27 cellular contexts compared by ENCODE assay signal in the genomic region with DNA sequence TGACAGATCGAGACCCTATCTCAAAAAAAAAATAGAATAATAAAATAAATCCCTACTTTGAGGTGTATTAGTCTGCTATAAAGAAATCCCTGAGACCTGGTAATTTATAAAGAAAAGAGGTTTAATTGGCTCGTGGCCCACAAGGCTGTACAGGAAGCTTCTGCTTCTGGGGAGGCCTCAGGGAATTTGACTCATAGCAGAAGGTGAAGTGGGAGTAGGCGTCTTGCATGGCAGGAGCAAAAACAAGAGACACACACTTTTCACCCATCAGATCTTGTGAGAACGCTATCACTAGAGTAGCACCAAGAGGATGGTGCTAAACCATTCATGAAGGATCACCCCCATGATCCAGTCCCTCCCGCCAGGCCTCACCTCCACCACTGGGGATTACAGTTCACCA. TPM values are rescaled to one million over a fixed set of nuclear protein-coding genes. Genes with fewer than 3 reads are reported as not detected.
DNase-seq lines count a peak whose midpoint lies in the region; ATAC-seq, FAIRE-seq and TF ChIP-seq lines count a peak whose summit lies in the region.
"Had no signal": no experiment of that assay in that cellular context is flagged by ENCODE, and none has a peak within 500 bp of the region (broad histone marks: within the 10 kb centered on the region; RNA-seq: fewer than 3 reads in every experiment).

No MANE protein-coding gene starts in this region.

- H3K4me3 Mint-ChIP-seq in activated T-cell treated with anti-CD3 and anti-CD28 coated beads, Interleukin-2, amount 50 U/mL, for 24 hours: no peak overlapping the region
- H3K4me3 Mint-ChIP-seq in activated naive CD8-positive, alpha-beta T cell treated with anti-CD3 and anti-CD28 coated beads for 36 hours: no peak overlapping the region
- H3K4me3 Mint-ChIP-seq: dendritic cell treated with granulocyte-macrophage colony-stimulating factor and Interleukin-4, amounts not matched to agents 40 ng/mL and 50 ng/mL, for 4 days had no signal

- peak overlapping the region; percentile 84 for H3K27ac Mint-ChIP-seq in activated T-cell treated with anti-CD3 and anti-CD28 coated beads, Interleukin-2, amount 50 U/mL, for 24 hours
- peak overlapping the region; percentile 22 for H3K27ac Mint-ChIP-seq in activated naive CD8-positive, alpha-beta T cell treated with anti-CD3 and anti-CD28 coated beads for 36 hours
- H3K27ac Mint-ChIP-seq: dendritic cell treated with granulocyte-macrophage colony-stimulating factor and Interleukin-4, amounts not matched to agents 40 ng/mL and 50 ng/mL, for 4 days had no signal

- H3K9me3 Mint-ChIP-seq in activated T-cell treated with anti-CD3 and anti-CD28 coated beads, Interleukin-2, amount 50 U/mL, for 24 hours: no peaks in the 10 kb centered on the region
- no peaks in the 10 kb centered on the region for H3K9me3 Mint-ChIP-seq in activated naive CD8-positive, alpha-beta T cell treated with anti-CD3 and anti-CD28 coated beads for 36 hours
- H3K9me3 Mint-ChIP-seq: dendritic cell treated with granulocyte-macrophage colony-stimulating factor and Interleukin-4, amounts not matched to agents 40 ng/mL and 50 ng/mL, for 4 days had no signal

- no peak for DNase-seq in activated T-cell treated with anti-CD3 and anti-CD28 coated beads, Interleukin-2, amount 50 U/mL, for 24 hours
- no peak for DNase-seq in activated T-cell treated with anti-CD3 and anti-CD28 coated beads for 4 hours
- no peak for DNase-seq in GM12891 (ENCODE audit: insufficient read length, low spot score)
- DNase-seq in activated naive CD8-positive, alpha-beta T cell treated with anti-CD3 and anti-CD28 coated beads for 36 hours: no peak
- DNase-seq in skeletal muscle cell (ENCODE audit: low read depth): peak; percentile 28
- no peak for DNase-seq in ACHN
- no peak for DNase-seq in D721Med (ENCODE audit: insufficient read length, low spot score)
- DNase-seq: activated gamma-delta T cell; foreskin fibroblast; heart right ventricle; left colon; mesenchymal stem cell; NCI-H1417 treated with DMSO at 0.1 percent for 48 hours; nucleus accumbens; small intestine; stimulated activated CD4-positive, alpha-beta T cell treated with anti-CD3 and anti-CD28 coated beads, Interleukin-4, amount 100 ng/mL, for 1 hour had no signal

- no peak for ATAC-seq in HG03439 (IDR thresholded peaks at IDR 0.05; ENCODE audit: unreplicated experiment)
- ATAC-seq: heart right ventricle, left colon had no signal

- in situ Hi-C loops in ACHN (cut with HindIII; ENCODE audit: low pct_ligation_motif_present, low pct_unique_long_range_greater_than_20kb, low sequenced_read_pairs): no loop called here

- TF ChIP-seq CTCF in D721Med (IDR thresholded peaks at IDR 0.05; ENCODE audit: insufficient read depth, missing control alignments): no peak

- no peak for TF ChIP-seq POLR2A in GM12891 (IDR thresholded peaks at IDR 0.05; ENCODE audit: low read depth, low read length)

- H3K4me1 Mint-ChIP-seq in activated T-cell treated with anti-CD3 and anti-CD28 coated beads, Interleukin-2, amount 50 U/mL, for 24 hours (ENCODE audit: low read depth): peaks cover 17% of the 10 kb centered on the region
- peaks cover 11% of the 10 kb centered on the region for H3K4me1 Mint-ChIP-seq in activated naive CD8-positive, alpha-beta T cell treated with anti-CD3 and anti-CD28 coated beads for 36 hours

- peaks cover 50% of the 10 kb centered on the region for H3K36me3 Mint-ChIP-seq in activated T-cell treated with anti-CD3 and anti-CD28 coated beads, Interleukin-2, amount 50 U/mL, for 24 hours (ENCODE audit: low read depth)
- peaks cover 16% of the 10 kb centered on the region for H3K36me3 Mint-ChIP-seq in activated naive CD8-positive, alpha-beta T cell treated with anti-CD3 and anti-CD28 coated beads for 36 hours

- H3K27me3 Mint-ChIP-seq in activated T-cell treated with anti-CD3 and anti-CD28 coated beads, Interleukin-2, amount 50 U/mL, for 24 hours: no peaks in the 10 kb centered on the region
- no peaks in the 10 kb centered on the region for H3K27me3 Mint-ChIP-seq in activated naive CD8-positive, alpha-beta T cell treated with anti-CD3 and anti-CD28 coated beads for 36 hours
- H3K27me3 Mint-ChIP-seq: dendritic cell treated with granulocyte-macrophage colony-stimulating factor and Interleukin-4, amounts not matched to agents 40 ng/mL and 50 ng/mL, for 4 days had no signal

- no peak overlapping the region for H3K4me3 ChIP-seq in skeletal muscle cell (ENCODE audit: low read depth, low read length)
- H3K4me3 ChIP-seq: breast epithelium, HAP-1, heart right ventricle, SJSA1, upper lobe of left lung had no signal

- FAIRE-seq in GM12891 (lab: Jason Lieb, UNC): no peak
- no peak for FAIRE-seq in D721Med (lab: Jason Lieb, UNC)
- FAIRE-seq: endothelial cell of umbilical vein, RCC 7860, small intestine had no signal

TF ChIP-seq in GM12891, 5 proteins besides CTCF, POLR2A, EP300 and RAD21:
- TF ChIP-seq PAX5 (IDR thresholded peaks at IDR 0.05; ENCODE audit: insufficient read depth, low read length, severe bottlenecking) (no peak), POU2F2 (IDR thresholded peaks at IDR 0.05; ENCODE audit: low read depth, low read length) (no peak), TAF1 (IDR thresholded peaks at IDR 0.05; ENCODE audit: low read depth, low read length) (no peak), POLR2AphosphoS5 (IDR thresholded peaks at IDR 0.05; ENCODE audit: low read depth, low read length) (no peak), SPI1 (IDR thresholded peaks at IDR 0.05; ENCODE audit: low read depth, low read length) (0 out of 2 replicates have a peak, but pooled peaks have one; percentile 10)
TF ChIP-seq in GM12891: peak in this region for 1.

RNA-seq across cellular contexts. Expression of a gene that starts 29.2 kb away (rescaled TPM):
- 11.5 TPM for polyA plus RNA-seq in GM12891 (2012; ENCODE audit: low read depth, missing spikeins)
- total RNA-seq in activated naive CD8-positive, alpha-beta T cell treated with anti-CD3 and anti-CD28 coated beads for 36 hours: 10 to 100 TPM in 1 of 2 experiments, 1 to 10 TPM in 1; 8.4 to 10.7 TPM

RNA-seq across cellular contexts. Expression of a gene that starts 42.2 kb away (rescaled TPM):
- polyA plus RNA-seq in GM12891 (2012; ENCODE audit: low read depth, missing spikeins): 0.04 TPM
- not detected for total RNA-seq in activated naive CD8-positive, alpha-beta T cell treated with anti-CD3 and anti-CD28 coated beads for 36 hours
- total RNA-seq: endothelial cell of umbilical vein; myocyte; NCI-H460; SJSA1; T-helper 2 cell treated with Interferon-gamma antibody and Interleukin-4, amounts not matched to agents 100 ng/mL and 5 ng/mL, for 36 hours had no signal
- polyA plus RNA-seq: endothelial cell of umbilical vein had no signal

RNA-seq across cellular contexts. Expression of a gene that starts 46.9 kb away (rescaled TPM):
- 17.4 TPM for polyA plus RNA-seq in GM12891 (2012; ENCODE audit: low read depth, missing spikeins)
- 1 to 10 TPM; 6.6 to 7.9 TPM for total RNA-seq in activated naive CD8-positive, alpha-beta T cell treated with anti-CD3 and anti-CD28 coated beads for 36 hours
